In genomic region chr13:74009100-74009668, GRCh38 we compare ENCODE assay signal across 23 cellular contexts.
DNase-seq lines count a peak whose midpoint lies in the region; ATAC-seq and FAIRE-seq lines count a peak whose summit lies in the region.
"Had no signal": no experiment of that assay in that cellular context is flagged by ENCODE, and none has a peak within 500 bp of the region (broad histone marks: within the 10 kb centered on the region; RNA-seq: fewer than 3 reads in every experiment).

No MANE protein-coding gene starts in this region.

- no peaks in the 10 kb centered on the region for H3K9me3 Mint-ChIP-seq in activated naive CD4-positive, alpha-beta T cell treated with anti-CD3 and anti-CD28 coated beads, Interleukin-2, amount 50 U/mL, for 24 hours
- no peaks in the 10 kb centered on the region for H3K9me3 Mint-ChIP-seq in memory B cell

- no peak overlapping the region for H3K27ac ChIP-seq in small intestine (ENCODE audit: low read depth in 1 of 2, low read length in 1 of 2)
- H3K27ac ChIP-seq: 22Rv1, KMS-11, PC-9 had no signal

- H3K9me3 ChIP-seq in T-helper 17 cell (ENCODE audit: control insufficient read depth, low read length, poor library complexity, severe bottlenecking) (no peaks in the 10 kb centered on the region), small intestine (ENCODE audit: control insufficient read depth, low read depth) (no peaks in the 10 kb centered on the region)

- H3K27me3 Mint-ChIP-seq in activated naive CD4-positive, alpha-beta T cell treated with anti-CD3 and anti-CD28 coated beads, Interleukin-2, amount 50 U/mL, for 24 hours: no peaks in the 10 kb centered on the region
- H3K27me3 Mint-ChIP-seq in T-helper 17 cell (no peaks in the 10 kb centered on the region), memory B cell (no peaks in the 10 kb centered on the region)

- H3K27me3 ChIP-seq in small intestine (ENCODE audit: control insufficient read depth in 2 of 2, insufficient read depth in 2 of 2, low read length in 2 of 2): no peaks in the 10 kb centered on the region

- peaks cover 12% of the 10 kb centered on the region for H3K36me3 Mint-ChIP-seq in activated naive CD4-positive, alpha-beta T cell treated with anti-CD3 and anti-CD28 coated beads, Interleukin-2, amount 50 U/mL, for 24 hours
- H3K36me3 Mint-ChIP-seq in T-helper 17 cell (ENCODE audit: low read depth) (peaks cover 4% of the 10 kb centered on the region), memory B cell (peaks cover 6% of the 10 kb centered on the region)
- H3K36me3 Mint-ChIP-seq: CD14-positive monocyte had no signal

- H3K4me1 Mint-ChIP-seq in activated naive CD4-positive, alpha-beta T cell treated with anti-CD3 and anti-CD28 coated beads, Interleukin-2, amount 50 U/mL, for 24 hours: peaks cover 74% of the 10 kb centered on the region
- H3K4me1 Mint-ChIP-seq in T-helper 17 cell (peaks cover 30% of the 10 kb centered on the region), memory B cell (peaks cover 19% of the 10 kb centered on the region)
- H3K4me1 Mint-ChIP-seq: CD14-positive monocyte had no signal

- WGBS in small intestine, 3 donors: 59 to 79% (median 60%) methylated on average over 4 of the region's 4 CpGs

- peak overlapping the region; percentile 24 for H3K27ac Mint-ChIP-seq in activated naive CD4-positive, alpha-beta T cell treated with anti-CD3 and anti-CD28 coated beads, Interleukin-2, amount 50 U/mL, for 24 hours
- H3K27ac Mint-ChIP-seq in T-helper 17 cell (peak overlapping the region; percentile 24), memory B cell (peak overlapping the region; percentile 20)

- DNase-seq in activated naive CD4-positive, alpha-beta T cell treated with anti-CD3 and anti-CD28 coated beads, Interleukin-2, amount 50 U/mL, for 16 hours: no peak
- DNase-seq in T-helper 17 cell (no peak), memory B cell (ENCODE audit: low spot score in 2 of 2) (no peak), small intestine (peak; percentile 72), 8988T (no peak), Ammon's horn (ENCODE audit: low spot score) (no peak)
- no peak for DNase-seq in stimulated activated CD4-positive, alpha-beta T cell treated with anti-CD3 and anti-CD28 coated beads, Interleukin-2, amount 100 ng/mL, for 24 hours
- DNase-seq: AML-193, DMS79, IMR-90, NCI-H1105, NCI-H146, NCI-H2029, NCI-H2227 treated with DMSO at 0.1 percent for 48 hours, NCI-H510A, NCI-H748 treated with DMSO at 0.1 percent for 48 hours, PC-9, RPMI8226, SHP77 had no signal

- H3K4me1 ChIP-seq in small intestine (ENCODE audit: control insufficient read depth in 2 of 2, insufficient read depth in 1 of 2, low read depth in 1 of 2, low read length in 1 of 2): no peaks in the 10 kb centered on the region

- H3K36me3 ChIP-seq in small intestine (ENCODE audit: control insufficient read depth in 2 of 2, insufficient read depth in 2 of 2, low read length in 2 of 2): no peaks in the 10 kb centered on the region

- no peak for FAIRE-seq in small intestine (lab: Jason Lieb, UNC)

- H3K4me3 Mint-ChIP-seq in activated naive CD4-positive, alpha-beta T cell treated with anti-CD3 and anti-CD28 coated beads, Interleukin-2, amount 50 U/mL, for 24 hours: no peak overlapping the region
- H3K4me3 Mint-ChIP-seq in T-helper 17 cell (no peak overlapping the region), memory B cell (no peak overlapping the region)
- H3K4me3 Mint-ChIP-seq: CD14-positive monocyte had no signal

- no peak overlapping the region for H3K4me3 ChIP-seq in small intestine (ENCODE audit: low read depth in 1 of 2, low read length in 2 of 2)
- H3K4me3 ChIP-seq: PC-9 had no signal

- no peak for ATAC-seq in T-helper 17 cell
- ATAC-seq in memory B cell (ENCODE audit: low read depth): no peak
